Comparison of ENCODE assay signal across 23 cellular contexts in the genomic region with DNA sequence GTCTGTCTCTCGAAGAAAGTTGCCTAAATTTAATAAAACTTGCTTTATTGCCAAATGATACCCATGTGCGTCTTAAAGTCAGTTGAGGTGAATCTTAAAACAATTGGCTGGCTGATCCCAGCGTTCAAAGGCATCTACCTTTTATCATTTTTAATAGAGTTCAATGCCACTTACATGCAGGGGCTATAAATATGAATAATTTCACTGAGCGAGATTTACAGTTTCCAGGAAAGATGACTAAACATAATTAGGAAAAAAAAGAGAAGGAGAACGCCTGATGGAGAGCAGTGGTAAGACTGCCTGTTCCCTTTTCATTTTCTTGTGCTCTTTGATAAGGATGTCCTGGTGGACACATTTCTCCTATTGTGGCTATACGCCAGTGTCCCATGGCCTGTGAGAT.
"Had no signal": no experiment of that assay in that cellular context is flagged by ENCODE, and none has a peak within 500 bp of the region (broad histone marks: within the 10 kb centered on the region; RNA-seq: fewer than 3 reads in every experiment).

No MANE protein-coding gene starts in this region.

- H3K27ac ChIP-seq: brain microvascular endothelial cell, heart right ventricle, ovary, right lobe of liver, skin epidermis, thoracic aorta, uterus, WERI-Rb-1 had no signal

- H3K27me3 ChIP-seq: brain microvascular endothelial cell, ovary, right lobe of liver, uterus had no signal

- H3K36me3 ChIP-seq: brain microvascular endothelial cell, heart right ventricle, ovary, right lobe of liver, thoracic aorta, uterus, WERI-Rb-1 had no signal

- H3K4me3 ChIP-seq: heart right ventricle, ovary, right lobe of liver, skin epidermis, thoracic aorta, uterus had no signal

- H3K9me3 ChIP-seq: ovary, right lobe of liver, uterus had no signal

- DNase-seq: activated CD4-positive, alpha-beta T cell treated with anti-CD3 and anti-CD28 coated beads for 48 hours; activated CD4-positive, alpha-beta T cell treated with anti-CD3 and anti-CD28 coated beads, Interleukin-2, amount 50 U/mL, for 48 hours; activated CD8-positive, alpha-beta memory T cell treated with anti-CD3 and anti-CD28 coated beads for 24 hours; activated effector memory CD4-positive, alpha-beta T cell treated with anti-CD3 and anti-CD28 coated beads, Interleukin-2, amount 50 U/mL, for 16 hours; activated naive CD4-positive, alpha-beta T cell treated with anti-CD3 and anti-CD28 coated beads for 36 hours; activated naive CD8-positive, alpha-beta T cell treated with anti-CD3 and anti-CD28 coated beads for 36 hours; brain microvascular endothelial cell; cortex of kidney; effector memory CD8-positive, alpha-beta T cell; foreskin melanocyte; heart right ventricle; islet precursor cell; left ventricle myocardium superior; naive B cell; ovary; right lobe of liver; stimulated activated CD4-positive, alpha-beta T cell treated with anti-CD3 and anti-CD28 coated beads, Interleukin-12 subunit alpha, Interleukin-12 subunit beta, amount 100 ng/mL, for 4 hours; stimulated activated CD4-positive, alpha-beta T cell treated with anti-CD3 and anti-CD28 coated beads, Interleukin-4, amount 100 ng/mL, for 1 hour; stimulated activated naive CD8-positive, alpha-beta T cell treated with anti-CD3 and anti-CD28 coated beads, Interleukin-15, Interleukin-2, amounts not matched to agents 100 U/mL and 50 U/mL, for 24 hours; uterus; WERI-Rb-1 had no signal

- H3K4me1 ChIP-seq: right lobe of liver, uterus had no signal
